ENCODE assay signal across 9 cellular contexts in genomic region chr15:40891810-40892448, GRCh38. TPM values are rescaled to one million over a fixed set of nuclear protein-coding genes. Genes with fewer than 3 reads are reported as not detected.
DNase-seq lines count a peak whose midpoint lies in the region; ATAC-seq and TF ChIP-seq lines count a peak whose summit lies in the region.
"Had no signal": no experiment of that assay in that cellular context is flagged by ENCODE, and none has a peak within 500 bp of the region (broad histone marks: within the 10 kb centered on the region; RNA-seq: fewer than 3 reads in every experiment).

No MANE protein-coding gene starts in this region.

- TF ChIP-seq CTCF in LNCAP (IDR thresholded peaks at IDR 0.05): peak; percentile 87
- TF ChIP-seq CTCF in fibroblast of mammary gland (conservative IDR thresholded peaks at IDR 0.05; ENCODE audit: control insufficient read depth, insufficient read depth, low read depth, low read length): peak; percentile 61
- peak in 3 of 4 experiments; percentile 52 to 79 (median 77) for TF ChIP-seq CTCF in prostate gland (IDR thresholded peaks at IDR 0.05)

- no peaks in the 10 kb centered on the region for H3K9me3 ChIP-seq in prostate gland
- H3K9me3 ChIP-seq in effector memory CD4-positive, alpha-beta T cell (ENCODE audit: control insufficient read depth, low read length): no peaks in the 10 kb centered on the region

- no peak overlapping the region for H3K27ac ChIP-seq in prostate gland
- H3K27ac ChIP-seq in effector memory CD4-positive, alpha-beta T cell (ENCODE audit: insufficient read depth, low read length, poor library complexity, severe bottlenecking): no peak overlapping the region

- peaks cover 29% of the 10 kb centered on the region for H3K4me1 Mint-ChIP-seq in activated CD4-positive, alpha-beta T cell treated with anti-CD3 and anti-CD28 coated beads for 36 hours

- H3K27me3 Mint-ChIP-seq in activated CD4-positive, alpha-beta T cell treated with anti-CD3 and anti-CD28 coated beads for 36 hours: no peaks in the 10 kb centered on the region
- H3K27me3 Mint-ChIP-seq: activated naive CD4-positive, alpha-beta T cell treated with anti-CD3 and anti-CD28 coated beads, Interleukin-2, amount 50 U/mL, for 24 hours had no signal

- WGBS in prostate gland: 7% methylated on average over 4 of the region's 4 CpGs

- no peak for TF ChIP-seq POLR2A in prostate gland (IDR thresholded peaks at IDR 0.05)

- no peak overlapping the region for H3K4me3 Mint-ChIP-seq in activated CD4-positive, alpha-beta T cell treated with anti-CD3 and anti-CD28 coated beads for 36 hours
- H3K4me3 Mint-ChIP-seq: activated naive CD4-positive, alpha-beta T cell treated with anti-CD3 and anti-CD28 coated beads, Interleukin-2, amount 50 U/mL, for 24 hours had no signal

- H3K27ac Mint-ChIP-seq in activated CD4-positive, alpha-beta T cell treated with anti-CD3 and anti-CD28 coated beads for 36 hours: no peak overlapping the region
- H3K27ac Mint-ChIP-seq: activated naive CD4-positive, alpha-beta T cell treated with anti-CD3 and anti-CD28 coated beads, Interleukin-2, amount 50 U/mL, for 24 hours had no signal

- no peaks in the 10 kb centered on the region for H3K36me3 ChIP-seq in prostate gland
- peaks cover 12% of the 10 kb centered on the region for H3K36me3 ChIP-seq in effector memory CD4-positive, alpha-beta T cell (ENCODE audit: control insufficient read depth, insufficient read depth, low read length)

- ATAC-seq in activated CD4-positive, alpha-beta T cell treated with anti-CD3 and anti-CD28 coated beads for 36 hours: no peak
- no peak for ATAC-seq in GM21717 (IDR thresholded peaks at IDR 0.05; ENCODE audit: unreplicated experiment)

- H3K4me3 ChIP-seq in fibroblast of mammary gland (ENCODE audit: control insufficient read depth, low read depth, low read length): no peak overlapping the region
- no peak overlapping the region for H3K4me3 ChIP-seq in prostate gland
- H3K4me3 ChIP-seq in effector memory CD4-positive, alpha-beta T cell (ENCODE audit: insufficient read depth, low read depth, low read length, poor library complexity, severe bottlenecking): no peak overlapping the region

- H3K27me3 ChIP-seq in prostate gland (replicated peaks; ENCODE audit: insufficient read depth): no peaks in the 10 kb centered on the region
- no peaks in the 10 kb centered on the region for H3K27me3 ChIP-seq in effector memory CD4-positive, alpha-beta T cell (replicated peaks; ENCODE audit: control insufficient read depth, insufficient read depth, low read length, poor library complexity, severe bottlenecking)

- CTCF ChIA-PET in activated CD4-positive, alpha-beta T cell treated with anti-CD3 and anti-CD28 coated beads for 36 hours (lab: Charles Lee): interaction anchor here (0.6 to 5.8 kb wide), 21 partner anchors 11 to 570 kb away, joined by 3 to 150 read pairs (median 4); partner anchors contain the start of genes CHP1, EXD1 and RHOV

- intact Hi-C loops in activated CD4-positive, alpha-beta T cell treated with anti-CD3 and anti-CD28 coated beads for 36 hours (cut with DNase I, micrococcal nuclease): loop anchor here in 1 of 2 experiments (10.0 kb wide), 1 partner anchor 147 kb away; no protein-coding TSS in a partner anchor
- intact Hi-C loops in prostate gland (cut with DNase I): loop anchor here (5.0 to 10.0 kb wide), 4 partner anchors 35 to 297 kb away; partner anchors contain the start of genes KNL1 and RAD51

- H3K4me1 ChIP-seq in prostate gland (replicated peaks): peaks cover 6% of the 10 kb centered on the region
- H3K4me1 ChIP-seq in effector memory CD4-positive, alpha-beta T cell (ENCODE audit: control insufficient read depth, insufficient read depth, low read length, poor library complexity, severe bottlenecking): peaks cover 19% of the 10 kb centered on the region

- POLR2A ChIA-PET in activated CD4-positive, alpha-beta T cell treated with anti-CD3 and anti-CD28 coated beads for 36 hours (lab: Charles Lee): interaction anchor here (0.8 kb wide), 1 partner anchor 33 kb away, joined by 4 read pairs; no protein-coding TSS in a partner anchor

- H3K9me3 Mint-ChIP-seq in activated CD4-positive, alpha-beta T cell treated with anti-CD3 and anti-CD28 coated beads for 36 hours (ENCODE audit: low read depth): no peaks in the 10 kb centered on the region
- H3K9me3 Mint-ChIP-seq: activated naive CD4-positive, alpha-beta T cell treated with anti-CD3 and anti-CD28 coated beads, Interleukin-2, amount 50 U/mL, for 24 hours had no signal

- no peaks in the 10 kb centered on the region for H3K36me3 Mint-ChIP-seq in activated CD4-positive, alpha-beta T cell treated with anti-CD3 and anti-CD28 coated beads for 36 hours (ENCODE audit: low read depth)

- peak; percentile 54 for DNase-seq in activated CD4-positive, alpha-beta T cell treated with anti-CD3 and anti-CD28 coated beads for 36 hours
- DNase-seq in activated CD4-positive, alpha-beta T cell treated with anti-CD3 and anti-CD28 coated beads for 4 hours: no peak
- DNase-seq in SKM-1 (lab: John Stamatoyannopoulos, UW; ENCODE audit: unreplicated experiment) (peak; percentile 25), fibroblast of mammary gland (ENCODE audit: low read depth) (peak; percentile 46), prostate gland (ENCODE audit: low spot score) (peak; percentile 56)
- DNase-seq in effector memory CD4-positive, alpha-beta T cell: no peak

RNA-seq across cellular contexts. Expression of gene VPS18, which starts 2.3 kb away (rescaled TPM):
- total RNA-seq in activated CD4-positive, alpha-beta T cell treated with anti-CD3 and anti-CD28 coated beads for 36 hours: 1 to 10 TPM; 6.2 TPM
- total RNA-seq in prostate gland: 10 to 100 TPM; 32.4 to 39.0 TPM

RNA-seq across cellular contexts. Expression of gene RHOV, which starts 17.9 kb away (rescaled TPM):
- total RNA-seq in activated CD4-positive, alpha-beta T cell treated with anti-CD3 and anti-CD28 coated beads for 36 hours: under 1 TPM; 0.25 to 0.41 TPM
- total RNA-seq in prostate gland: 10 to 100 TPM in 1 of 2 donors, 1 to 10 TPM in 1; 5.9 to 11.7 TPM

RNA-seq across cellular contexts. Expression of gene DLL4, which starts 37.2 kb away (rescaled TPM):
- total RNA-seq in activated CD4-positive, alpha-beta T cell treated with anti-CD3 and anti-CD28 coated beads for 36 hours: under 1 TPM; 0.18 to 0.30 TPM
- 1 to 10 TPM; 6.2 to 6.5 TPM for total RNA-seq in prostate gland

RNA-seq across cellular contexts. Expression of gene SPINT1, which starts 48.1 kb away (rescaled TPM):
- total RNA-seq in activated CD4-positive, alpha-beta T cell treated with anti-CD3 and anti-CD28 coated beads for 36 hours: 1 to 10 TPM; 8.5 to 8.9 TPM
- 100 to 1,000 TPM; 143 to 295 TPM for total RNA-seq in prostate gland

Comparison
In these comparisons a context has a peak if more than half of its experiments do, and no peak if none do; other contexts are left out.
1. DNase-seq: peak in activated CD4-positive, alpha-beta T cell treated with anti-CD3 and anti-CD28 coated beads for 36 hours (single experiment), SKM-1 (single experiment), fibroblast of mammary gland (single experiment) and prostate gland (single experiment); none in activated CD4-positive, alpha-beta T cell treated with anti-CD3 and anti-CD28 coated beads for 4 hours (0 of 2) and effector memory CD4-positive, alpha-beta T cell (0 of 3).
2. RNA of gene VPS18, which starts 2.3 kb away (total RNA-seq): 32.4 to 39.0 TPM in prostate gland; 6.2 TPM in activated CD4-positive, alpha-beta T cell treated with anti-CD3 and anti-CD28 coated beads for 36 hours; every median in the first group is over 4 times any median in the second.
3. RNA of gene RHOV, which starts 17.9 kb away (total RNA-seq): 5.9 to 11.7 TPM in prostate gland; 0.25 to 0.41 TPM in activated CD4-positive, alpha-beta T cell treated with anti-CD3 and anti-CD28 coated beads for 36 hours; every median in the first group is over 4 times any median in the second.
4. RNA of gene DLL4, which starts 37.2 kb away (total RNA-seq): 6.2 to 6.5 TPM in prostate gland; 0.18 to 0.30 TPM in activated CD4-positive, alpha-beta T cell treated with anti-CD3 and anti-CD28 coated beads for 36 hours; every median in the first group is over 4 times any median in the second.
5. Peak in every context shown above with its lines, with median percentiles within 50 percentile points of each other: CTCF ChIP-seq.